ENCODE assay signal across 1 cellular context in the genomic region with DNA sequence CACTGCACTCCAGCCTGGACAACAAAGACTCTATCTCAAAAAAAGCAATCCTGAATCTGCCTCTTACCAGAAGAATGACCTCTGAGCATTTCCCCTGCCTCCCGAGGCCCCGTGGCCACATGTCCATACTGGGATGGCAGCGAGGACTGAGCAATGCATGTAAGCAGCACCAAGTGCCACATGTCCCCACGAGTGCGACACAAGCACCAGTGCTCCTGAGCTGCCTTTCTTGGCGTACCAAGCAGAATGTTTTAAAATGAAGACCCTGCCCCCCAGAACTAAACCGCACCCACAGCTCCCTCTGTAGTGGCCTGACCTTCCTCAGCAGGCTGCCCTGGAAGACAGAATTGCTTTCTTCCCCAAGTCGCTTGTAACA.
TF ChIP-seq lines count a peak whose summit lies in the region.

No MANE protein-coding gene starts in this region.

TF ChIP-seq in GM23338, 12 proteins besides CTCF, POLR2A, EP300 and RAD21:
- TF ChIP-seq, protein P1, sequence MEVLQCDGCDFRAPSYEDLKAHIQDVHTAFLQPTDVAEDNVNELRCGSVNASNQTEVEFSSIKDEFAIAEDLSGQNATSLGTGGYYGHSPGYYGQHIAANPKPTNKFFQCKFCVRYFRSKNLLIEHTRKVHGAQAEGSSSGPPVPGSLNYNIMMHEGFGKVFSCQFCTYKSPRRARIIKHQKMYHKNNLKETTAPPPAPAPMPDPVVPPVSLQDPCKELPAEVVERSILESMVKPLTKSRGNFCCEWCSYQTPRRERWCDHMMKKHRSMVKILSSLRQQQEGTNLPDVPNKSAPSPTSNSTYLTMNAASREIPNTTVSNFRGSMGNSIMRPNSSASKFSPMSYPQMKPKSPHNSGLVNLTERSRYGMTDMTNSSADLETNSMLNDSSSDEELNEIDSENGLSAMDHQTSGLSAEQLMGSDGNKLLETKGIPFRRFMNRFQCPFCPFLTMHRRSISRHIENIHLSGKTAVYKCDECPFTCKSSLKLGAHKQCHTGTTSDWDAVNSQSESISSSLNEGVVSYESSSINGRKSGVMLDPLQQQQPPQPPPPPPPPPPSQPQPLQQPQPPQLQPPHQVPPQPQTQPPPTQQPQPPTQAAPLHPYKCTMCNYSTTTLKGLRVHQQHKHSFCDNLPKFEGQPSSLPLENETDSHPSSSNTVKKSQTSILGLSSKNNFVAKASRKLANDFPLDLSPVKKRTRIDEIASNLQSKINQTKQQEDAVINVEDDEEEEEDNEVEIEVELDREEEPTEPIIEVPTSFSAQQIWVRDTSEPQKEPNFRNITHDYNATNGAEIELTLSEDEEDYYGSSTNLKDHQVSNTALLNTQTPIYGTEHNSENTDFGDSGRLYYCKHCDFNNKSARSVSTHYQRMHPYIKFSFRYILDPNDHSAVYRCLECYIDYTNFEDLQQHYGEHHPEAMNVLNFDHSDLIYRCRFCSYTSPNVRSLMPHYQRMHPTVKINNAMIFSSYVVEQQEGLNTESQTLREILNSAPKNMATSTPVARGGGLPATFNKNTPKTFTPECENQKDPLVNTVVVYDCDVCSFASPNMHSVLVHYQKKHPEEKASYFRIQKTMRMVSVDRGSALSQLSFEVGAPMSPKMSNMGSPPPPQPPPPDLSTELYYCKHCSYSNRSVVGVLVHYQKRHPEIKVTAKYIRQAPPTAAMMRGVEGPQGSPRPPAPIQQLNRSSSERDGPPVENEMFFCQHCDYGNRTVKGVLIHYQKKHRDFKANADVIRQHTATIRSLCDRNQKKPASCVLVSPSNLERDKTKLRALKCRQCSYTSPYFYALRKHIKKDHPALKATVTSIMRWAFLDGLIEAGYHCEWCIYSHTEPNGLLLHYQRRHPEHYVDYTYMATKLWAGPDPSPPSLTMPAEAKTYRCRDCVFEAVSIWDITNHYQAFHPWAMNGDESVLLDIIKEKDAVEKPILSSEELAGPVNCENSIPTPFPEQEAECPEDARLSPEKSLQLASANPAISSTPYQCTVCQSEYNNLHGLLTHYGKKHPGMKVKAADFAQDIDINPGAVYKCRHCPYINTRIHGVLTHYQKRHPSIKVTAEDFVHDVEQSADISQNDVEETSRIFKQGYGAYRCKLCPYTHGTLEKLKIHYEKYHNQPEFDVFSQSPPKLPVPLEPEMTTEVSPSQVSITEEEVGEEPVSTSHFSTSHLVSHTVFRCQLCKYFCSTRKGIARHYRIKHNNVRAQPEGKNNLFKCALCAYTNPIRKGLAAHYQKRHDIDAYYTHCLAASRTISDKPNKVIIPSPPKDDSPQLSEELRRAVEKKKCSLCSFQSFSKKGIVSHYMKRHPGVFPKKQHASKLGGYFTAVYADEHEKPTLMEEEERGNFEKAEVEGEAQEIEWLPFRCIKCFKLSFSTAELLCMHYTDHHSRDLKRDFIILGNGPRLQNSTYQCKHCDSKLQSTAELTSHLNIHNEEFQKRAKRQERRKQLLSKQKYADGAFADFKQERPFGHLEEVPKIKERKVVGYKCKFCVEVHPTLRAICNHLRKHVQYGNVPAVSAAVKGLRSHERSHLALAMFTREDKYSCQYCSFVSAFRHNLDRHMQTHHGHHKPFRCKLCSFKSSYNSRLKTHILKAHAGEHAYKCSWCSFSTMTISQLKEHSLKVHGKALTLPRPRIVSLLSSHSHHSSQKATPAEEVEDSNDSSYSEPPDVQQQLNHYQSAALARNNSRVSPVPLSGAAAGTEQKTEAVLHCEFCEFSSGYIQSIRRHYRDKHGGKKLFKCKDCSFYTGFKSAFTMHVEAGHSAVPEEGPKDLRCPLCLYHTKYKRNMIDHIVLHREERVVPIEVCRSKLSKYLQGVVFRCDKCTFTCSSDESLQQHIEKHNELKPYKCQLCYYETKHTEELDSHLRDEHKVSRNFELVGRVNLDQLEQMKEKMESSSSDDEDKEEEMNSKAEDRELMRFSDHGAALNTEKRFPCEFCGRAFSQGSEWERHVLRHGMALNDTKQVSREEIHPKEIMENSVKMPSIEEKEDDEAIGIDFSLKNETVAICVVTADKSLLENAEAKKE (CRISPR knock-in tag; IDR thresholded peaks at IDR 0.05) = no peak
- TF ChIP-seq, protein P2, sequence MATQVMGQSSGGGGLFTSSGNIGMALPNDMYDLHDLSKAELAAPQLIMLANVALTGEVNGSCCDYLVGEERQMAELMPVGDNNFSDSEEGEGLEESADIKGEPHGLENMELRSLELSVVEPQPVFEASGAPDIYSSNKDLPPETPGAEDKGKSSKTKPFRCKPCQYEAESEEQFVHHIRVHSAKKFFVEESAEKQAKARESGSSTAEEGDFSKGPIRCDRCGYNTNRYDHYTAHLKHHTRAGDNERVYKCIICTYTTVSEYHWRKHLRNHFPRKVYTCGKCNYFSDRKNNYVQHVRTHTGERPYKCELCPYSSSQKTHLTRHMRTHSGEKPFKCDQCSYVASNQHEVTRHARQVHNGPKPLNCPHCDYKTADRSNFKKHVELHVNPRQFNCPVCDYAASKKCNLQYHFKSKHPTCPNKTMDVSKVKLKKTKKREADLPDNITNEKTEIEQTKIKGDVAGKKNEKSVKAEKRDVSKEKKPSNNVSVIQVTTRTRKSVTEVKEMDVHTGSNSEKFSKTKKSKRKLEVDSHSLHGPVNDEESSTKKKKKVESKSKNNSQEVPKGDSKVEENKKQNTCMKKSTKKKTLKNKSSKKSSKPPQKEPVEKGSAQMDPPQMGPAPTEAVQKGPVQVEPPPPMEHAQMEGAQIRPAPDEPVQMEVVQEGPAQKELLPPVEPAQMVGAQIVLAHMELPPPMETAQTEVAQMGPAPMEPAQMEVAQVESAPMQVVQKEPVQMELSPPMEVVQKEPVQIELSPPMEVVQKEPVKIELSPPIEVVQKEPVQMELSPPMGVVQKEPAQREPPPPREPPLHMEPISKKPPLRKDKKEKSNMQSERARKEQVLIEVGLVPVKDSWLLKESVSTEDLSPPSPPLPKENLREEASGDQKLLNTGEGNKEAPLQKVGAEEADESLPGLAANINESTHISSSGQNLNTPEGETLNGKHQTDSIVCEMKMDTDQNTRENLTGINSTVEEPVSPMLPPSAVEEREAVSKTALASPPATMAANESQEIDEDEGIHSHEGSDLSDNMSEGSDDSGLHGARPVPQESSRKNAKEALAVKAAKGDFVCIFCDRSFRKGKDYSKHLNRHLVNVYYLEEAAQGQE (IDR thresholded peaks at IDR 0.05; ENCODE audit: unreplicated experiment) = no peak
- no peak for TF ChIP-seq EZH2 (IDR thresholded peaks at IDR 0.05; ENCODE audit: low read depth, unreplicated experiment)
- TF ChIP-seq ZNF114 (CRISPR knock-in tag; IDR thresholded peaks at IDR 0.05) = no peak
- TF ChIP-seq STAT1 (IDR thresholded peaks at IDR 0.05; ENCODE audit: unreplicated experiment) = no peak
- TF ChIP-seq, protein P3, sequence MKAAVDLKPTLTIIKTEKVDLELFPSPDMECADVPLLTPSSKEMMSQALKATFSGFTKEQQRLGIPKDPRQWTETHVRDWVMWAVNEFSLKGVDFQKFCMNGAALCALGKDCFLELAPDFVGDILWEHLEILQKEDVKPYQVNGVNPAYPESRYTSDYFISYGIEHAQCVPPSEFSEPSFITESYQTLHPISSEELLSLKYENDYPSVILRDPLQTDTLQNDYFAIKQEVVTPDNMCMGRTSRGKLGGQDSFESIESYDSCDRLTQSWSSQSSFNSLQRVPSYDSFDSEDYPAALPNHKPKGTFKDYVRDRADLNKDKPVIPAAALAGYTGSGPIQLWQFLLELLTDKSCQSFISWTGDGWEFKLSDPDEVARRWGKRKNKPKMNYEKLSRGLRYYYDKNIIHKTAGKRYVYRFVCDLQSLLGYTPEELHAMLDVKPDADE (IDR thresholded peaks at IDR 0.05) = no peak
TF ChIP-seq in GM23338: peak in this region for 0.
